Comparison of ENCODE assay signal across 8 cellular contexts in the genomic region with DNA sequence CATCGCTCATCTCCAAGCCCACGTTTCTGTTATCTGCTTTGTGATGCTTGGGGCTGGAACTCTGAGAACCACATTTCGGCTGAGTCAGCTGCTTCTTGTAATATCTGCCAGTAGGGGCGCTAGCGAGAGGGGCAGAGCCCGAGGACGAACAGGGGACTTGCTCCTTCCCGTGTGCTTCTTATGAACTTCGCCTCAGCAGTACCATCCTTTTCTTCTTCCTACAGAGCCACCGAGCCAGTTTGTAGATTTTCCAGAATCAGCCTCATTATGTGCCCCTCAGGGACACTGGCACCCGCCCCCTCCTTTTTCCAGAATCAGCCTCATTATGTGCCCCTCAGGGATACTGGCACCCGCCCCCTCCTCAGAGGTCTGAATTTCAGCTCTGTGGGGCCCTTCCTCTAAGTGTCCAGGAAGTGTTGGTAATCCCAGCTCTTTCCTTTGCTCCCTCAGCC.
A peak's percentile ranks its signal among the peaks of the same experiment; 100 is the strongest.
DNase-seq lines count a peak whose midpoint lies in the region; ATAC-seq, FAIRE-seq and TF ChIP-seq lines count a peak whose summit lies in the region.

No MANE protein-coding gene starts in this region.

- no peaks in the 10 kb centered on the region for H4K20me1 ChIP-seq in K562 (replicated peaks; ENCODE audit: control insufficient read depth, insufficient read depth, low read length)

- DNase-seq in ELF-1 (ENCODE audit: low read depth, low spot score) (peak; percentile 89), T-helper 22 cell (ENCODE audit: low read depth) (peak; percentile 7), K562 (ENCODE audit: extremely low read depth in 1 of 4, low spot score in 3 of 4) (peak; percentile 78 to 82 (median 80)), kidney tubule cell (ENCODE audit: low spot score) (peak; percentile 73), vagina (ENCODE audit: extremely low spot score in 2 of 2) (no peak)
- DNase-seq in stimulated activated CD8-positive, alpha-beta memory T cell treated with anti-CD3 and anti-CD28 coated beads, Interleukin-2, amount 100 ng/mL, for 1 hour (ENCODE audit: low read depth in 2 of 2), result peak; percentile 4 to 16

- no peak for TF ChIP-seq EP300 in K562 (IDR thresholded peaks at IDR 0.05; ENCODE audit: low read length)

- H3K9me3 ChIP-seq in HUES6 (ENCODE audit: control insufficient read depth, insufficient read depth, low read depth, low read length) (no peaks in the 10 kb centered on the region), K562 (replicated peaks; ENCODE audit: control insufficient read depth, insufficient read depth, low read depth, low read length) (no peaks in the 10 kb centered on the region), vagina (no peaks in the 10 kb centered on the region)

- peak; percentile 89 to 96 (median 91) for TF ChIP-seq CTCF in K562 (IDR thresholded peaks at IDR 0.05 in 2 of 3, conservative IDR thresholded peaks at IDR 0.05 in 1 of 3; ENCODE audit: insufficient read depth in 2 of 3, low read depth in 1 of 3, low read length in 3 of 3)
- TF ChIP-seq CTCF in vagina (IDR thresholded peaks at IDR 0.05), result peak in 1 of 3 experiments; percentile 26

- peak; percentile 31 to 47 for TF ChIP-seq RAD21 in K562 (CRISPR knock-in tag; conservative IDR thresholded peaks at IDR 0.05 in 1 of 2, IDR thresholded peaks at IDR 0.05 in 1 of 2)

- WGBS in K562 (ENCODE audit: insufficient coverage, low coverage, missing lambda C conversion rate), result 3% methylated on average over 12 of the region's 12 CpGs

- no peak overlapping the region for H3K4me2 ChIP-seq in K562 (ENCODE audit: insufficient read depth, low read length)

- in situ Hi-C loops in K562 (cut with MboI), result loop anchor here (10.0 kb wide), 1 partner anchor 509 kb away; no protein-coding TSS in a partner anchor

- H3K27me3 ChIP-seq in HUES6 (ENCODE audit: control insufficient read depth, insufficient read depth, low read length) (no peaks in the 10 kb centered on the region), K562 (ENCODE audit: control insufficient read depth in 2 of 2, insufficient read depth in 2 of 2, low read length in 2 of 2) (no peaks in the 10 kb centered on the region), vagina (no peaks in the 10 kb centered on the region)

- peak overlapping the region; percentile 14; the same call in 1 of the 2 replicates for H2AFZ ChIP-seq in K562 (ENCODE audit: low read depth, low read length)

- BruUV-seq in K562 (replicated peaks; lab: Mats Ljungman, UMichigan), result no TSS peak

- H3K9ac ChIP-seq in HUES6 (ENCODE audit: low read length) (no peak overlapping the region), K562 (ENCODE audit: insufficient read depth in 1 of 2, low read depth in 2 of 2, low read length in 2 of 2) (no peak overlapping the region)

- TF ChIP-seq POLR2A in K562 (conservative IDR thresholded peaks at IDR 0.05), result no peak
- no peak for TF ChIP-seq POLR2A in vagina (IDR thresholded peaks at IDR 0.05)

- H3K27ac ChIP-seq in HUES6 (ENCODE audit: low read depth, low read length) (no peak overlapping the region), K562 (ENCODE audit: extremely low read depth, low read depth, low read length) (no peak overlapping the region), vagina (no peak overlapping the region)

- peaks cover 4% of the 10 kb centered on the region; the same call in 1 of the 2 replicates for H3K4me1 ChIP-seq in HUES6 (ENCODE audit: control insufficient read depth, insufficient read depth, low read length)
- no peaks in the 10 kb centered on the region for H3K4me1 ChIP-seq in K562 (replicated peaks in 1 of 2; ENCODE audit: control insufficient read depth in 2 of 2, insufficient read depth in 2 of 2, low read length in 2 of 2)
- no peaks in the 10 kb centered on the region for H3K4me1 ChIP-seq in vagina

- POLR2A ChIA-PET in K562 (lab: Yijun Ruan, JAX), result interaction anchor here (0.5 to 1.2 kb wide), 2 partner anchors 9 to 413 kb away, joined by 3 to 5 read pairs; no protein-coding TSS in a partner anchor

- CTCF ChIA-PET in K562 (lab: Yijun Ruan, JAX; ENCODE audit: low intra/inter-chr PET ratio), result no interaction called here

- intact Hi-C loops in K562 (cut with micrococcal nuclease), result no loop called here
- intact Hi-C loops in vagina (cut with DNase I), result no loop called here

- no peaks in the 10 kb centered on the region for H3K36me3 ChIP-seq in HUES6 (ENCODE audit: control insufficient read depth, insufficient read depth, low read length)
- H3K36me3 ChIP-seq in K562 (ENCODE audit: control insufficient read depth, insufficient read depth, low read length), result no peaks in the 10 kb centered on the region
- H3K36me3 ChIP-seq in vagina, result no peaks in the 10 kb centered on the region

- H3K4me3 ChIP-seq in HUES6 (ENCODE audit: low read depth, low read length) (0 out of 2 replicates have a peak overlapping the region, but pooled peaks have one; percentile 30), K562 (no peak overlapping the region), vagina (no peak overlapping the region)

- ATAC-seq in GM21390 (IDR thresholded peaks at IDR 0.05; ENCODE audit: unreplicated experiment) (peak; percentile 74), K562 (peak; percentile 96)

- no peaks in the 10 kb centered on the region for H3K79me2 ChIP-seq in K562 (ENCODE audit: control insufficient read depth, insufficient read depth, low read length)

- no peaks in the 10 kb centered on the region for H3K9me1 ChIP-seq in K562 (ENCODE audit: control insufficient read depth, insufficient read depth, low read length)

- FAIRE-seq in K562 (lab: Jason Lieb, UNC), result peak; percentile 84

TF ChIP-seq in K562, 482 proteins besides CTCF, POLR2A, EP300 and RAD21 (continues in another document):
- peak; percentile 63 for TF ChIP-seq KLF16 (IDR thresholded peaks at IDR 0.05)
- TF ChIP-seq, protein P1, sequence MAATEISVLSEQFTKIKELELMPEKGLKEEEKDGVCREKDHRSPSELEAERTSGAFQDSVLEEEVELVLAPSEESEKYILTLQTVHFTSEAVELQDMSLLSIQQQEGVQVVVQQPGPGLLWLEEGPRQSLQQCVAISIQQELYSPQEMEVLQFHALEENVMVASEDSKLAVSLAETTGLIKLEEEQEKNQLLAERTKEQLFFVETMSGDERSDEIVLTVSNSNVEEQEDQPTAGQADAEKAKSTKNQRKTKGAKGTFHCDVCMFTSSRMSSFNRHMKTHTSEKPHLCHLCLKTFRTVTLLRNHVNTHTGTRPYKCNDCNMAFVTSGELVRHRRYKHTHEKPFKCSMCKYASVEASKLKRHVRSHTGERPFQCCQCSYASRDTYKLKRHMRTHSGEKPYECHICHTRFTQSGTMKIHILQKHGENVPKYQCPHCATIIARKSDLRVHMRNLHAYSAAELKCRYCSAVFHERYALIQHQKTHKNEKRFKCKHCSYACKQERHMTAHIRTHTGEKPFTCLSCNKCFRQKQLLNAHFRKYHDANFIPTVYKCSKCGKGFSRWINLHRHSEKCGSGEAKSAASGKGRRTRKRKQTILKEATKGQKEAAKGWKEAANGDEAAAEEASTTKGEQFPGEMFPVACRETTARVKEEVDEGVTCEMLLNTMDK (IDR thresholded peaks at IDR 0.05; ENCODE audit: borderline replicate concordance, insufficient read depth, low read depth, low read length, poor library complexity, severe bottlenecking), result no peak
- no peak for TF ChIP-seq ZNF134 (CRISPR knock-in tag; conservative IDR thresholded peaks at IDR 0.05)
- no peak for TF ChIP-seq ZNF395 (CRISPR knock-in tag; IDR thresholded peaks at IDR 0.05)
- peak; percentile 59 to 65; a peak in 2 of 4 replicates for TF ChIP-seq TEAD1 (CRISPR knock-in tag; IDR thresholded peaks at IDR 0.05)
- no peak for TF ChIP-seq CBFA2T3 (IDR thresholded peaks at IDR 0.05)
- TF ChIP-seq, protein P2, sequence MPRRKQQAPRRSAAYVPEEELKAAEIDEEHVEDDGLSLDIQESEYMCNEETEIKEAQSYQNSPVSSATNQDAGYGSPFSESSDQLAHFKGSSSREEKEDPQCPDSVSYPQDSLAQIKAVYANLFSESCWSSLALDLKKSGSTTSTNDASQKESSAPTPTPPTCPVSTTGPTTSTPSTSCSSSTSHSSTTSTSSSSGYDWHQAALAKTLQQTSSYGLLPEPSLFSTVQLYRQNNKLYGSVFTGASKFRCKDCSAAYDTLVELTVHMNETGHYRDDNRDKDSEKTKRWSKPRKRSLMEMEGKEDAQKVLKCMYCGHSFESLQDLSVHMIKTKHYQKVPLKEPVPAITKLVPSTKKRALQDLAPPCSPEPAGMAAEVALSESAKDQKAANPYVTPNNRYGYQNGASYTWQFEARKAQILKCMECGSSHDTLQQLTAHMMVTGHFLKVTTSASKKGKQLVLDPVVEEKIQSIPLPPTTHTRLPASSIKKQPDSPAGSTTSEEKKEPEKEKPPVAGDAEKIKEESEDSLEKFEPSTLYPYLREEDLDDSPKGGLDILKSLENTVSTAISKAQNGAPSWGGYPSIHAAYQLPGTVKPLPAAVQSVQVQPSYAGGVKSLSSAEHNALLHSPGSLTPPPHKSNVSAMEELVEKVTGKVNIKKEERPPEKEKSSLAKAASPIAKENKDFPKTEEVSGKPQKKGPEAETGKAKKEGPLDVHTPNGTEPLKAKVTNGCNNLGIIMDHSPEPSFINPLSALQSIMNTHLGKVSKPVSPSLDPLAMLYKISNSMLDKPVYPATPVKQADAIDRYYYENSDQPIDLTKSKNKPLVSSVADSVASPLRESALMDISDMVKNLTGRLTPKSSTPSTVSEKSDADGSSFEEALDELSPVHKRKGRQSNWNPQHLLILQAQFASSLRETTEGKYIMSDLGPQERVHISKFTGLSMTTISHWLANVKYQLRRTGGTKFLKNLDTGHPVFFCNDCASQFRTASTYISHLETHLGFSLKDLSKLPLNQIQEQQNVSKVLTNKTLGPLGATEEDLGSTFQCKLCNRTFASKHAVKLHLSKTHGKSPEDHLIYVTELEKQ (CRISPR knock-in tag; IDR thresholded peaks at IDR 0.05), result no peak
- TF ChIP-seq PTBP1 (IDR thresholded peaks at IDR 0.05; ENCODE audit: low read depth, low read length), result no peak

Comparison
In these comparisons a context has a peak if more than half of its experiments do, and no peak if none do; other contexts are left out.
1. DNase-seq: peak in ELF-1 (single experiment), T-helper 22 cell (single experiment), K562 (4 of 4), kidney tubule cell (single experiment) and stimulated activated CD8-positive, alpha-beta memory T cell treated with anti-CD3 and anti-CD28 coated beads, Interleukin-2, amount 100 ng/mL, for 1 hour (2 of 2); none in vagina (0 of 2).